In the genomic region with DNA sequence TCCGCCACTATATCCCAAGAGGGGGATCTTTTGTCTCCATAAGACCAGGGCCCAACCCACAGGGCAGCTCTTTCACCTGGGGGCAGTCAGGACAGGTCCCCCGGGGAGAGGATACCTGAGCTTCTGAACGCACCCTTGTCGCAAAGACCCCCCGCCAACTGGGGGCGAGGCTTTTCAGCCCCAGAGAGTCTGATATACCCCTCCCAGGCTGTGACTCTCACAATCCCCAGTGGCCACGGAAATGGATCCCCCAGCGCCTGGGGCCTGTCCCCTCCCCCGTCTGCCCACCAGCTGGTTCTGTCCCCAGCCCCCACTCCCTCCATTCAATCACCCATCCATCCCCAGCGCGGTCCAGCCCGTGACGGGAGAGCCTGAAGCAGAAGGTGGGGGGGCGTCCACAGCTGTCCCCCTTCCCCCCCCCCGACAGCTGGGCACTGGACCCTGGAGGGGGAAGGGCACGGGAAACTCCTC, we compare ENCODE assay signal across 1 cellular context.
TF ChIP-seq lines count a peak whose summit lies in the region.

No MANE protein-coding gene starts in this region.

TF ChIP-seq in H1, 55 proteins besides CTCF, POLR2A, EP300 and RAD21:
- no peak for TF ChIP-seq NANOG (IDR thresholded peaks at IDR 0.05; ENCODE audit: insufficient read depth, low read depth, low read length, poor library complexity, severe bottlenecking)
- no peak for TF ChIP-seq SP1 (IDR thresholded peaks at IDR 0.05; ENCODE audit: low read depth, low read length)
- no peak for TF ChIP-seq KDM4A (IDR thresholded peaks at IDR 0.05; ENCODE audit: low read depth, low read length, severe bottlenecking)
- 0 out of 4 replicates have a peak, but pooled peaks of 1 of the 2 experiments have one; percentile 4 for TF ChIP-seq SIN3A (conservative IDR thresholded peaks at IDR 0.05 in 1 of 2, IDR thresholded peaks at IDR 0.05 in 1 of 2; ENCODE audit: low read depth in 1 of 2, low read length in 2 of 2)
- TF ChIP-seq GTF2F1 (IDR thresholded peaks at IDR 0.05; ENCODE audit: borderline replicate concordance, low read depth, low read length) = no peak
